In genomic region chr6:54516331-54516730, GRCh38 we compare ENCODE assay signal across 15 cellular contexts.
A peak's percentile ranks its signal among the peaks of the same experiment; 100 is the strongest.
DNase-seq lines count a peak whose midpoint lies in the region; ATAC-seq and TF ChIP-seq lines count a peak whose summit lies in the region.
"Had no signal": no experiment of that assay in that cellular context is flagged by ENCODE, and none has a peak within 500 bp of the region (broad histone marks: within the 10 kb centered on the region; RNA-seq: fewer than 3 reads in every experiment).

No MANE protein-coding gene starts in this region.

- no peak for TF ChIP-seq POLR2A in erythroblast (IDR thresholded peaks at IDR 0.05; ENCODE audit: low read length)

- peaks cover 0 to 1% (median 0%) of the 10 kb centered on the region in 3 donors for H3K27me3 Mint-ChIP-seq in CD14-positive monocyte (ENCODE audit: low read depth in 3 of 3)
- H3K27me3 Mint-ChIP-seq: CD4-positive, CD25-positive, alpha-beta regulatory T cell had no signal

- no peak for ATAC-seq in HG02588 (IDR thresholded peaks at IDR 0.05; ENCODE audit: unreplicated experiment)
- ATAC-seq: GM12878, HCT116 had no signal

- peaks cover 0 to 9% (median 2%) of the 10 kb centered on the region in 7 donors for H3K9me3 Mint-ChIP-seq in CD14-positive monocyte

- DNase-seq in DMS79 (lab: John Stamatoyannopoulos, UW) (peak; percentile 84), NCI-H1105 (lab: John Stamatoyannopoulos, UW) (peak; percentile 67), NCI-H524 treated with DMSO at 0.1 percent for 48 hours (lab: John Stamatoyannopoulos, UW) (peak; percentile 59), kidney tubule cell (ENCODE audit: low spot score) (peak; percentile 53), erythroblast (lab: John Stamatoyannopoulos, UW) (no peak), CD14-positive monocyte (ENCODE audit: low spot score) (no peak)
- DNase-seq: Calu3; CD4-positive, CD25-positive, alpha-beta regulatory T cell; GDM1; GM23248; MV-4-11; NCI-H526 treated with DMSO at 0.1 percent for 48 hours had no signal

- no peak for TF ChIP-seq CTCF in CD14-positive monocyte (IDR thresholded peaks at IDR 0.05)

- H3K4me3 Mint-ChIP-seq in CD14-positive monocyte = no peak overlapping the region
- H3K4me3 Mint-ChIP-seq: CD4-positive, CD25-positive, alpha-beta regulatory T cell had no signal

- H3K27ac Mint-ChIP-seq in CD14-positive monocyte = no peak overlapping the region
- H3K27ac Mint-ChIP-seq: CD4-positive, CD25-positive, alpha-beta regulatory T cell had no signal

- no peaks in the 10 kb centered on the region for H3K36me3 Mint-ChIP-seq in CD14-positive monocyte
- H3K36me3 Mint-ChIP-seq: CD4-positive, CD25-positive, alpha-beta regulatory T cell had no signal

- no peaks in the 10 kb centered on the region for H3K4me1 Mint-ChIP-seq in CD14-positive monocyte
- H3K4me1 Mint-ChIP-seq: CD4-positive, CD25-positive, alpha-beta regulatory T cell had no signal

- intact Hi-C loops in CD14-positive monocyte (cut with micrococcal nuclease) = no loop called here

Comparison
In these comparisons a context has a peak if more than half of its experiments do, and no peak if none do; other contexts are left out.
1. DNase-seq: peak in DMS79 (single experiment), NCI-H1105 (single experiment), NCI-H524 treated with DMSO at 0.1 percent for 48 hours (single experiment) and kidney tubule cell (single experiment); none in erythroblast (0 of 2) and CD14-positive monocyte (single experiment).